ENCODE assay signal across 9 cellular contexts in genomic region chr14:102084931-102085330, GRCh38. TPM values are rescaled to one million over a fixed set of nuclear protein-coding genes. Genes with fewer than 3 reads are reported as not detected.
DNase-seq lines count a peak whose midpoint lies in the region; ATAC-seq lines count a peak whose summit lies in the region.
"Had no signal": no experiment of that assay in that cellular context is flagged by ENCODE, and none has a peak within 500 bp of the region (broad histone marks: within the 10 kb centered on the region; RNA-seq: fewer than 3 reads in every experiment).

No MANE protein-coding gene starts in this region.

- POLR2A ChIA-PET in activated CD4-positive, alpha-beta T cell treated with anti-CD3 and anti-CD28 coated beads, Interleukin-2, amount 10 ng/mL, durations not matched to agents 7 days and 5 days (lab: Charles Lee) = no interaction called here

- H3K27ac Mint-ChIP-seq in activated CD4-positive, alpha-beta T cell treated with anti-CD3 and anti-CD28 coated beads, Interleukin-2, amount 10 ng/mL, durations not matched to agents 7 days and 5 days = peak overlapping the region; percentile 91
- H3K27ac Mint-ChIP-seq in activated T-helper 1 cell treated with anti-CD3 and anti-CD28 coated beads, Interleukin-12 subunit alpha, Interleukin-12 subunit beta, Interleukin-2, Interleukin-4 antibody, amounts not matched to agents 30 ng/mL and 10 ng/mL and 1 ng/mL, durations not matched to agents 14 hours and 24 hours and 36 hours = peak overlapping the region; percentile 61
- H3K27ac Mint-ChIP-seq in immature natural killer cell = peak overlapping the region; percentile 57 to 99 (median 96)
- H3K27ac Mint-ChIP-seq in stimulated activated naive CD8-positive, alpha-beta T cell treated with anti-CD3 and anti-CD28 coated beads, Interleukin-15, amount 100 ng/mL, for 72 hours = peak overlapping the region in 1 of 2 donors; percentile 88

- H3K27me3 Mint-ChIP-seq in activated CD4-positive, alpha-beta T cell treated with anti-CD3 and anti-CD28 coated beads, Interleukin-2, amount 10 ng/mL, durations not matched to agents 7 days and 5 days = no peaks in the 10 kb centered on the region
- H3K27me3 Mint-ChIP-seq in activated T-helper 1 cell treated with anti-CD3 and anti-CD28 coated beads, Interleukin-12 subunit alpha, Interleukin-12 subunit beta, Interleukin-2, Interleukin-4 antibody, amounts not matched to agents 30 ng/mL and 10 ng/mL and 1 ng/mL, durations not matched to agents 14 hours and 24 hours and 36 hours (ENCODE audit: insufficient read depth) = no peaks in the 10 kb centered on the region
- H3K27me3 Mint-ChIP-seq in immature natural killer cell (ENCODE audit: low read depth in 3 of 3) = peaks cover 18 to 48% (median 34%) of the 10 kb centered on the region in 3 donors
- H3K27me3 Mint-ChIP-seq in stimulated activated naive CD8-positive, alpha-beta T cell treated with anti-CD3 and anti-CD28 coated beads, Interleukin-15, amount 100 ng/mL, for 72 hours = no peaks in the 10 kb centered on the region

- no peak for DNase-seq in activated CD4-positive, alpha-beta T cell treated with anti-CD3 and anti-CD28 coated beads, Interleukin-2, amount 10 ng/mL, durations not matched to agents 7 days and 5 days
- no peak for DNase-seq in activated CD4-positive, alpha-beta T cell treated with anti-CD3 and anti-CD28 coated beads, Interleukin-2, amount 50 U/mL, for 1 hour
- no peak for DNase-seq in activated T-helper 1 cell treated with anti-CD3 and anti-CD28 coated beads, Interleukin-12 subunit alpha, Interleukin-12 subunit beta, Interleukin-2, Interleukin-4 antibody, amounts not matched to agents 30 ng/mL and 10 ng/mL and 1 ng/mL, durations not matched to agents 14 hours and 24 hours and 36 hours (ENCODE audit: low spot score)
- DNase-seq in immature natural killer cell = no peak
- no peak for DNase-seq in stimulated activated naive CD8-positive, alpha-beta T cell treated with anti-CD3 and anti-CD28 coated beads, Interleukin-15, amount 100 ng/mL, for 72 hours
- DNase-seq in iPS-NIHi11 (ENCODE audit: low spot score) = no peak
- DNase-seq in NCI-H1092 (lab: John Stamatoyannopoulos, UW) = no peak
- DNase-seq: activated CD4-positive, alpha-beta T cell treated with anti-CD3 and anti-CD28 coated beads, Interleukin-2, amount 50 U/mL, for 4 hours had no signal

- no peaks in the 10 kb centered on the region for H3K9me3 Mint-ChIP-seq in activated CD4-positive, alpha-beta T cell treated with anti-CD3 and anti-CD28 coated beads, Interleukin-2, amount 10 ng/mL, durations not matched to agents 7 days and 5 days
- H3K9me3 Mint-ChIP-seq in activated T-helper 1 cell treated with anti-CD3 and anti-CD28 coated beads, Interleukin-12 subunit alpha, Interleukin-12 subunit beta, Interleukin-2, Interleukin-4 antibody, amounts not matched to agents 30 ng/mL and 10 ng/mL and 1 ng/mL, durations not matched to agents 14 hours and 24 hours and 36 hours = no peaks in the 10 kb centered on the region
- H3K9me3 Mint-ChIP-seq in immature natural killer cell = no peaks in the 10 kb centered on the region
- H3K9me3 Mint-ChIP-seq in stimulated activated naive CD8-positive, alpha-beta T cell treated with anti-CD3 and anti-CD28 coated beads, Interleukin-15, amount 100 ng/mL, for 72 hours = no peaks in the 10 kb centered on the region

- intact Hi-C loops in activated T-helper 1 cell treated with anti-CD3 and anti-CD28 coated beads, Interleukin-12 subunit alpha, Interleukin-12 subunit beta, Interleukin-2, Interleukin-4 antibody, amounts not matched to agents 30 ng/mL and 10 ng/mL and 1 ng/mL, durations not matched to agents 14 hours and 24 hours and 36 hours (cut with micrococcal nuclease) = loop anchor here (5.0 kb wide), 2 partner anchors 263 to 277 kb away; partner anchors contain the start of genes CINP and TECPR2

- H3K36me3 Mint-ChIP-seq in activated CD4-positive, alpha-beta T cell treated with anti-CD3 and anti-CD28 coated beads, Interleukin-2, amount 10 ng/mL, durations not matched to agents 7 days and 5 days (ENCODE audit: low read depth) = peaks cover 64% of the 10 kb centered on the region
- peaks cover 63% of the 10 kb centered on the region for H3K36me3 Mint-ChIP-seq in activated T-helper 1 cell treated with anti-CD3 and anti-CD28 coated beads, Interleukin-12 subunit alpha, Interleukin-12 subunit beta, Interleukin-2, Interleukin-4 antibody, amounts not matched to agents 30 ng/mL and 10 ng/mL and 1 ng/mL, durations not matched to agents 14 hours and 24 hours and 36 hours (ENCODE audit: low read depth)
- peaks cover 29 to 60% (median 48%) of the 10 kb centered on the region in 3 donors for H3K36me3 Mint-ChIP-seq in immature natural killer cell

- CTCF ChIA-PET in activated CD4-positive, alpha-beta T cell treated with anti-CD3 and anti-CD28 coated beads, Interleukin-2, amount 10 ng/mL, durations not matched to agents 7 days and 5 days (lab: Charles Lee) = interaction anchor here (0.6 to 1.3 kb wide), 4 partner anchors 10 to 687 kb away, joined by 3 to 4 read pairs (median 4); no protein-coding TSS in a partner anchor

- ATAC-seq in stimulated activated naive CD8-positive, alpha-beta T cell treated with anti-CD3 and anti-CD28 coated beads, Interleukin-15, amount 100 ng/mL, for 72 hours = no peak
- ATAC-seq in GM21786 (IDR thresholded peaks at IDR 0.05; ENCODE audit: unreplicated experiment) = no peak

- H3K4me1 Mint-ChIP-seq in activated CD4-positive, alpha-beta T cell treated with anti-CD3 and anti-CD28 coated beads, Interleukin-2, amount 10 ng/mL, durations not matched to agents 7 days and 5 days = peaks cover 72% of the 10 kb centered on the region
- peaks cover 82% of the 10 kb centered on the region for H3K4me1 Mint-ChIP-seq in activated T-helper 1 cell treated with anti-CD3 and anti-CD28 coated beads, Interleukin-12 subunit alpha, Interleukin-12 subunit beta, Interleukin-2, Interleukin-4 antibody, amounts not matched to agents 30 ng/mL and 10 ng/mL and 1 ng/mL, durations not matched to agents 14 hours and 24 hours and 36 hours (ENCODE audit: low read depth)
- peaks cover 69 to 86% of the 10 kb centered on the region in 2 donors for H3K4me1 Mint-ChIP-seq in immature natural killer cell
- peaks cover 80% of the 10 kb centered on the region for H3K4me1 Mint-ChIP-seq in stimulated activated naive CD8-positive, alpha-beta T cell treated with anti-CD3 and anti-CD28 coated beads, Interleukin-15, amount 100 ng/mL, for 72 hours

- peak overlapping the region; percentile 97 for H3K4me3 Mint-ChIP-seq in activated CD4-positive, alpha-beta T cell treated with anti-CD3 and anti-CD28 coated beads, Interleukin-2, amount 10 ng/mL, durations not matched to agents 7 days and 5 days
- H3K4me3 Mint-ChIP-seq in activated T-helper 1 cell treated with anti-CD3 and anti-CD28 coated beads, Interleukin-12 subunit alpha, Interleukin-12 subunit beta, Interleukin-2, Interleukin-4 antibody, amounts not matched to agents 30 ng/mL and 10 ng/mL and 1 ng/mL, durations not matched to agents 14 hours and 24 hours and 36 hours = peak overlapping the region; percentile 99
- H3K4me3 Mint-ChIP-seq in immature natural killer cell = peak overlapping the region; percentile 95 to 99 (median 96)
- peak overlapping the region; percentile 68 to 93 for H3K4me3 Mint-ChIP-seq in stimulated activated naive CD8-positive, alpha-beta T cell treated with anti-CD3 and anti-CD28 coated beads, Interleukin-15, amount 100 ng/mL, for 72 hours

RNA-seq across cellular contexts. Expression of gene HSP90AA1, which starts 1.9 kb away (rescaled TPM):
- total RNA-seq in activated CD4-positive, alpha-beta T cell treated with anti-CD3 and anti-CD28 coated beads, Interleukin-2, amount 10 ng/mL, durations not matched to agents 7 days and 5 days = 100 to 1,000 TPM; 527 to 575 TPM
- total RNA-seq in activated T-helper 1 cell treated with anti-CD3 and anti-CD28 coated beads, Interleukin-12 subunit alpha, Interleukin-12 subunit beta, Interleukin-2, Interleukin-4 antibody, amounts not matched to agents 30 ng/mL and 10 ng/mL and 1 ng/mL, durations not matched to agents 14 hours and 24 hours and 36 hours = 993 and 995 TPM in 2 replicates
- 100 to 1,000 TPM; 171 to 473 (median 370) TPM for polyA plus RNA-seq in immature natural killer cell

RNA-seq across cellular contexts. Expression of gene WDR20, which starts 54.8 kb away (rescaled TPM):
- total RNA-seq in activated CD4-positive, alpha-beta T cell treated with anti-CD3 and anti-CD28 coated beads, Interleukin-2, amount 10 ng/mL, durations not matched to agents 7 days and 5 days = 10 to 100 TPM; 24.7 to 35.7 TPM
- total RNA-seq in activated T-helper 1 cell treated with anti-CD3 and anti-CD28 coated beads, Interleukin-12 subunit alpha, Interleukin-12 subunit beta, Interleukin-2, Interleukin-4 antibody, amounts not matched to agents 30 ng/mL and 10 ng/mL and 1 ng/mL, durations not matched to agents 14 hours and 24 hours and 36 hours = 33.9 and 34.2 TPM in 2 replicates
- polyA plus RNA-seq in immature natural killer cell = 10 to 100 TPM; 10.8 to 14.6 (median 14.0) TPM
